Comparison of ENCODE assay signal across 32 cellular contexts in genomic region chr9:130360672-130361071, GRCh38.
"Had no signal": no experiment of that assay in that cellular context is flagged by ENCODE, and none has a peak within 500 bp of the region (broad histone marks: within the 10 kb centered on the region; RNA-seq: fewer than 3 reads in every experiment).

No MANE protein-coding gene starts in this region.

- DNase-seq: Kasumi-1, KG1, MG63, NCI-H1048, NCI-H1092 treated with DMSO at 0.1 percent for 48 hours, NCI-H1105 treated with DMSO at 0.1 percent for 48 hours, NCI-H1417, NCI-H1436, NCI-H146, NCI-H1694, NCI-H187, NCI-H1930, NCI-H2029 treated with DMSO at 0.1 percent for 48 hours, NCI-H2081 treated with DMSO at 0.1 percent for 48 hours, NCI-H2107, NCI-H2171, NCI-H226, NCI-H446 treated with DMSO at 0.1 percent for 48 hours, NCI-H510A, NCI-H524, NCI-H526, NCI-H69, NCI-H748 treated with DMSO at 0.1 percent for 48 hours, NCI-H82, OCI-M1, PC-3, Peyer's patch, Right ventricle myocardium superior, RPMI8226, SHP77 treated with DMSO at 0.1 percent for 48 hours, SK-N-SH, SW 1271 had no signal

- ATAC-seq: PC-3 had no signal
